In the genomic region with DNA sequence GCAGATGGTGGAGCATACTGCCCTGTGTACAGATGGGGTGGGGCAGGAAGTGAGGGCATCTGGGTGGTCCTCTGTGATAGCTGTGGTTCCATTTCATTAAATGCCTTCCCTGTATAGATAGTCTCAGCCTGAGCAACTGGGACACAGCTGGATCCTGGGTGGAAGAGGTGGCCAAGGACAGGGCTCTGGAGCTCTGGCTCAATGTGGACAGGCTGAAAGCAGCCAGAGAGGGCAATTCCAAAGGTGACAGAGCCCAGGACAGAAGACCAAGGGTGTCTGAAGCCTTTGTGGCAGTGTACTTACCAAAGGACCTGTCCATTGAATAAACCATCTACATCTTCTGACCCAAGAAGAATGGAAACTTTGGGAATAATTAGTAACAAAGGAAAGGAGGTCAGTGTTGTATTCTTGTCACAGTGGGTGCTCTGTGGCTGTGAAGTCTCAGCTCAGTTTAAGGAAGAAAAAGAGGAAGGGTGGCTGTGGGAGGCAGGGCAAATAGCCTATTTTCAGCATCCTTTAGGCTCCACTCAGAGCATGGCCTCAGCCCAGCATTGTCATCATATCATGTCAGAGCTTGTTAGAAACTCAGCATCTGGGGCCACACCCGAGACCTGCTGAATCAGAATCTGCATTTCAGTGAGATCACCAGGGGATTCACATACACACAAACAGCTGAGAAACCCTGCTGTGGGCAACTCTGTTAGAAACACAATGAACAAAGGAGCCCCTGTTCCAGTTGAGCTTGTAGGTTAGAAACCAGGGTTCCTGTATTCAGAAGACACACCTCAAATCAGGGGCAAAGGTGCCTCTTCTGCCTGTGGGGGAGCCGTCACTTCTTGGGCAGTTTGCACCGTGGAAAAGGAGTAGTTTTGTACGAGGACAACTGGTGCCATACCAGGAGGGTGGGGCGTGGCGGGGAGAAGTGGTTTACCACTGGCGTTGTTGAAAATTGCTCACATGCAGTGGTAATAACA, we compare ENCODE assay signal across 8 cellular contexts.
DNase-seq lines count a peak whose midpoint lies in the region; ATAC-seq and TF ChIP-seq lines count a peak whose summit lies in the region.

No MANE protein-coding gene starts in this region.

- H3K4me3 Mint-ChIP-seq in T-helper 1 cell treated with Interleukin-12 subunit alpha and Interleukin-12 subunit beta and Interleukin-4 antibody, amounts not matched to agents 30 μg/mL and 1 μg/mL, for 36 hours = peak overlapping the region; percentile 61

- H4K20me1 ChIP-seq in mammary epithelial cell (ENCODE audit: insufficient read depth, low read length) = no peaks in the 10 kb centered on the region

- H3K79me2 ChIP-seq in mammary epithelial cell (ENCODE audit: insufficient read depth, low read length) = no peaks in the 10 kb centered on the region

- TSS peak; percentile 35 for BruUV-seq in mammary epithelial cell (replicated peaks; lab: Mats Ljungman, UMichigan)

- in situ Hi-C loops in mammary epithelial cell (cut with MboI; ENCODE audit: low sequenced_read_pairs in 2 of 2) = no loop called here

- H3K36me3 Mint-ChIP-seq in T-helper 1 cell treated with Interleukin-12 subunit alpha and Interleukin-12 subunit beta and Interleukin-4 antibody, amounts not matched to agents 30 μg/mL and 1 μg/mL, for 36 hours (ENCODE audit: low read depth) = peaks cover 35% of the 10 kb centered on the region

- no peaks in the 10 kb centered on the region for H3K27me3 Mint-ChIP-seq in T-helper 1 cell treated with Interleukin-12 subunit alpha and Interleukin-12 subunit beta and Interleukin-4 antibody, amounts not matched to agents 30 μg/mL and 1 μg/mL, for 36 hours (ENCODE audit: low read depth)

- H2AFZ ChIP-seq in mammary epithelial cell (ENCODE audit: low read depth, low read length) = no peak overlapping the region

- intact Hi-C loops in mammary epithelial cell (cut with micrococcal nuclease) (loop anchor here (1.0 to 5.0 kb wide), 4 partner anchors 28 to 66 kb away; no protein-coding TSS in a partner anchor), posterior vena cava (cut with DNase I) (no loop called here), sciatic nerve (cut with DNase I) (no loop called here)

- H3K4me3 ChIP-seq in mammary epithelial cell (replicated peaks in 1 of 3; ENCODE audit: insufficient read depth in 1 of 3, low read depth in 2 of 3, low read length in 3 of 3) = no peak overlapping the region

- H3K9ac ChIP-seq in mammary epithelial cell (ENCODE audit: insufficient read depth, low read length) = peak overlapping the region; percentile 86

- DNase-seq in mammary epithelial cell (peak; percentile 100), posterior vena cava (ENCODE audit: low spot score) (peak; percentile 77), NCI-H2081 treated with DMSO at 0.1 percent for 48 hours (lab: John Stamatoyannopoulos, UW) (no peak), sciatic nerve (ENCODE audit: low spot score) (no peak)

- peak overlapping the region; percentile 44 for H3K4me2 ChIP-seq in mammary epithelial cell (ENCODE audit: insufficient read depth, low read depth, low read length)

- ATAC-seq in GM18873 (IDR thresholded peaks at IDR 0.05; ENCODE audit: low FRiP score, unreplicated experiment) (peak; percentile 44), HG03025 (IDR thresholded peaks at IDR 0.05; ENCODE audit: low FRiP score, unreplicated experiment) (peak; percentile 54), HG02763 (IDR thresholded peaks at IDR 0.05; ENCODE audit: unreplicated experiment) (no peak), sciatic nerve (no peak)

- H3K36me3 ChIP-seq in mammary epithelial cell (ENCODE audit: insufficient read depth, low read length) = no peaks in the 10 kb centered on the region

- H3K4me1 Mint-ChIP-seq in T-helper 1 cell treated with Interleukin-12 subunit alpha and Interleukin-12 subunit beta and Interleukin-4 antibody, amounts not matched to agents 30 μg/mL and 1 μg/mL, for 36 hours (ENCODE audit: low read depth) = peaks cover 60% of the 10 kb centered on the region

- CTCF ChIA-PET in mammary epithelial cell (lab: Charles Lee; ENCODE audit: low non-redundant PET) = interaction anchor here (0.7 kb wide), 1 partner anchor 50 kb away, joined by 3 read pairs; no protein-coding TSS in a partner anchor

- 2% methylated on average over 7 of the region's 7 CpGs for WGBS in mammary epithelial cell (ENCODE audit: low coverage, missing lambda C conversion rate)

- H3K27ac Mint-ChIP-seq in T-helper 1 cell treated with Interleukin-12 subunit alpha and Interleukin-12 subunit beta and Interleukin-4 antibody, amounts not matched to agents 30 μg/mL and 1 μg/mL, for 36 hours = peak overlapping the region; percentile 94

- no peaks in the 10 kb centered on the region for H3K9me3 ChIP-seq in mammary epithelial cell (replicated peaks; ENCODE audit: insufficient read depth, low read length)

- no peaks in the 10 kb centered on the region for H3K9me3 Mint-ChIP-seq in T-helper 1 cell treated with Interleukin-12 subunit alpha and Interleukin-12 subunit beta and Interleukin-4 antibody, amounts not matched to agents 30 μg/mL and 1 μg/mL, for 36 hours

- no peaks in the 10 kb centered on the region for H3K27me3 ChIP-seq in mammary epithelial cell (ENCODE audit: insufficient read depth, low read length)

- H3K27ac ChIP-seq in mammary epithelial cell (ENCODE audit: insufficient read depth, low read depth, low read length) = peak overlapping the region; percentile 99

- peaks cover 39% of the 10 kb centered on the region for H3K4me1 ChIP-seq in mammary epithelial cell (ENCODE audit: insufficient read depth, low read length)

- no peak for TF ChIP-seq CTCF in mammary epithelial cell (conservative IDR thresholded peaks at IDR 0.05 in 1 of 2, IDR thresholded peaks at IDR 0.05 in 1 of 2; ENCODE audit: extremely low read depth in 1 of 2, insufficient read depth in 1 of 2, low read depth in 1 of 2, low read length in 2 of 2)

- dilution Hi-C loops in mammary epithelial cell (cut with HindIII; ENCODE audit: low sequenced_read_pairs) = no loop called here

Comparison
In these comparisons a context has a peak if more than half of its experiments do, and no peak if none do; other contexts are left out.
1. ATAC-seq: peak in GM18873 (single experiment) and HG03025 (single experiment); none in HG02763 (single experiment) and sciatic nerve (single experiment).
2. DNase-seq: peak in mammary epithelial cell (single experiment) and posterior vena cava (single experiment); none in NCI-H2081 treated with DMSO at 0.1 percent for 48 hours (single experiment) and sciatic nerve (single experiment).